In the genomic region with DNA sequence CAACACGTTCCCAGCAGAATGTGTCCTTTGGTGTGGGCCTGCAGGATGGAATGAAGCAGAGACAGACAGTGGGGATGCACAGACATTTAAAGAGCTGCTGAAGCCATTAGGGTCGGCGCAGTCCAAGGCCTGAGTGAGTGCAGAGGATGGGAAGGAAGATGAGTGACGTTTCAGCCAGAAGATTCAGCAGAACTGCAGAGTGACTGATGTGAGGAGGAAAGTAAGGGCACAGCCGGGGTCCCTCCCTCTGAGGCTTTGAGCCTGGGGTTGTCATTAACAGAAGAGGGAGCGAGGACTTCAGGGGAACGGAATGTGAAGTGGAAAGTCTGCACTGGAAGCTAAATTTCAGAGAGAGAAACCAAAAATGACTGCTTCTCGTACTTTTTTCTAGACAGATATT, we compare ENCODE assay signal across 12 cellular contexts.
A peak's percentile ranks its signal among the peaks of the same experiment; 100 is the strongest.
DNase-seq lines count a peak whose midpoint lies in the region; ATAC-seq and TF ChIP-seq lines count a peak whose summit lies in the region.
"Had no signal": no experiment of that assay in that cellular context is flagged by ENCODE, and none has a peak within 500 bp of the region (broad histone marks: within the 10 kb centered on the region; RNA-seq: fewer than 3 reads in every experiment).

No MANE protein-coding gene starts in this region.

- no peak overlapping the region for H3K9ac ChIP-seq in colonic mucosa (ENCODE audit: low read depth in 2 of 2, low read length in 2 of 2)
- peak overlapping the region in 1 of 2 donors; percentile 47 for H3K9ac ChIP-seq in stomach smooth muscle (ENCODE audit: low read length in 2 of 2)

- H3K9me3 Mint-ChIP-seq in activated CD8-positive, alpha-beta memory T cell treated with anti-CD3 and anti-CD28 coated beads, Interleukin-2, amount 10 ng/mL, durations not matched to agents 7 days and 5 days (ENCODE audit: low read depth): no peaks in the 10 kb centered on the region
- H3K9me3 Mint-ChIP-seq: T-helper 1 cell treated with Interleukin-12 subunit alpha and Interleukin-12 subunit beta and Interleukin-4 antibody, amounts not matched to agents 30 μg/mL and 1 μg/mL, for 36 hours had no signal

- CTCF ChIA-PET in activated CD8-positive, alpha-beta memory T cell treated with anti-CD3 and anti-CD28 coated beads, Interleukin-2, amount 10 ng/mL, durations not matched to agents 7 days and 5 days (lab: Charles Lee): no interaction called here

- H3K36me3 ChIP-seq in colonic mucosa (no peaks in the 10 kb centered on the region), left lung (no peaks in the 10 kb centered on the region), stomach smooth muscle (ENCODE audit: control insufficient read depth in 2 of 2, insufficient read depth in 2 of 2, low read length in 2 of 2) (peaks cover 0 to 7% of the 10 kb centered on the region in 2 donors)

- peak; percentile 59 for ATAC-seq in left lung
- ATAC-seq in activated CD8-positive, alpha-beta memory T cell treated with anti-CD3 and anti-CD28 coated beads, Interleukin-2, amount 10 ng/mL, durations not matched to agents 7 days and 5 days: no peak

- H3K9me3 ChIP-seq in colonic mucosa (no peaks in the 10 kb centered on the region), left lung (peaks cover 0 to 4% of the 10 kb centered on the region in 2 donors), stomach smooth muscle (ENCODE audit: control insufficient read depth in 2 of 2, low read length in 2 of 2) (no peaks in the 10 kb centered on the region)

- no peak overlapping the region for H3K27ac Mint-ChIP-seq in activated CD8-positive, alpha-beta memory T cell treated with anti-CD3 and anti-CD28 coated beads, Interleukin-2, amount 10 ng/mL, durations not matched to agents 7 days and 5 days
- H3K27ac Mint-ChIP-seq: activated naive CD8-positive, alpha-beta T cell treated with anti-CD3 and anti-CD28 coated beads, Interleukin-2, amount 10 ng/mL, durations not matched to agents 7 days and 5 days; T-helper 1 cell treated with Interleukin-12 subunit alpha and Interleukin-12 subunit beta and Interleukin-4 antibody, amounts not matched to agents 30 μg/mL and 1 μg/mL, for 36 hours had no signal

- H3K4me3 Mint-ChIP-seq in activated CD8-positive, alpha-beta memory T cell treated with anti-CD3 and anti-CD28 coated beads, Interleukin-2, amount 10 ng/mL, durations not matched to agents 7 days and 5 days: no peak overlapping the region
- H3K4me3 Mint-ChIP-seq: activated naive CD8-positive, alpha-beta T cell treated with anti-CD3 and anti-CD28 coated beads, Interleukin-2, amount 10 ng/mL, durations not matched to agents 7 days and 5 days; T-helper 1 cell treated with Interleukin-12 subunit alpha and Interleukin-12 subunit beta and Interleukin-4 antibody, amounts not matched to agents 30 μg/mL and 1 μg/mL, for 36 hours had no signal

- no peaks in the 10 kb centered on the region for H3K27me3 Mint-ChIP-seq in activated CD8-positive, alpha-beta memory T cell treated with anti-CD3 and anti-CD28 coated beads, Interleukin-2, amount 10 ng/mL, durations not matched to agents 7 days and 5 days
- H3K27me3 Mint-ChIP-seq: activated naive CD8-positive, alpha-beta T cell treated with anti-CD3 and anti-CD28 coated beads, Interleukin-2, amount 10 ng/mL, durations not matched to agents 7 days and 5 days had no signal

- H3K4me1 ChIP-seq in colonic mucosa (no peaks in the 10 kb centered on the region), left lung (peaks cover 13 to 15% of the 10 kb centered on the region in 2 donors), stomach smooth muscle (ENCODE audit: control insufficient read depth, insufficient read depth, low read length) (peaks cover 4% of the 10 kb centered on the region)

- no peaks in the 10 kb centered on the region for H3K36me3 Mint-ChIP-seq in activated CD8-positive, alpha-beta memory T cell treated with anti-CD3 and anti-CD28 coated beads, Interleukin-2, amount 10 ng/mL, durations not matched to agents 7 days and 5 days
- H3K36me3 Mint-ChIP-seq: activated naive CD8-positive, alpha-beta T cell treated with anti-CD3 and anti-CD28 coated beads, Interleukin-2, amount 10 ng/mL, durations not matched to agents 7 days and 5 days had no signal

- no peaks in the 10 kb centered on the region for H3K27me3 ChIP-seq in colonic mucosa
- H3K27me3 ChIP-seq in left lung: no peaks in the 10 kb centered on the region
- no peaks in the 10 kb centered on the region for H3K27me3 ChIP-seq in stomach smooth muscle (ENCODE audit: control insufficient read depth in 1 of 2, insufficient read depth in 2 of 2, low read length in 2 of 2)

- peak overlapping the region; percentile 28 for H3K27ac ChIP-seq in colonic mucosa
- H3K27ac ChIP-seq in left lung: peak overlapping the region; percentile 57 to 76
- peak overlapping the region; percentile 31 for H3K27ac ChIP-seq in stomach smooth muscle (ENCODE audit: low read length)

- peak; percentile 15 for DNase-seq in ELF-1 (ENCODE audit: low read depth, low spot score)
- no peak for DNase-seq in colonic mucosa
- DNase-seq in left lung: no peak
- no peak for DNase-seq in activated CD4-positive, alpha-beta T cell treated with anti-CD3 and anti-CD28 coated beads, Interleukin-2, amount 50 U/mL, for 4 hours
- DNase-seq in activated CD8-positive, alpha-beta memory T cell treated with anti-CD3 and anti-CD28 coated beads, Interleukin-2, amount 10 ng/mL, durations not matched to agents 7 days and 5 days: no peak
- no peak for DNase-seq in HCEC 1CT
- no peak for DNase-seq in stimulated activated CD4-positive, alpha-beta T cell treated with anti-CD3 and anti-CD28 coated beads, Interleukin-1b, Interleukin-23, amount 100 ng/mL, for 48 hours
- DNase-seq: activated naive CD8-positive, alpha-beta T cell treated with anti-CD3 and anti-CD28 coated beads, Interleukin-2, amount 10 ng/mL, durations not matched to agents 7 days and 5 days; effector CD4-positive, alpha-beta T cell; NCI-H1105 treated with DMSO at 0.1 percent for 48 hours had no signal

- H3K4me3 ChIP-seq in colonic mucosa (no peak overlapping the region), left lung (no peak overlapping the region), stomach smooth muscle (ENCODE audit: low read length in 2 of 2) (peak overlapping the region in 1 of 2 donors; percentile 35)

- TF ChIP-seq CTCF in colonic mucosa (IDR thresholded peaks at IDR 0.05) (no peak), left lung (IDR thresholded peaks at IDR 0.05) (no peak)

- intact Hi-C loops in colonic mucosa (cut with DNase I): no loop called here
- intact Hi-C loops in left lung (cut with DNase I): no loop called here

- H3K4me1 Mint-ChIP-seq in activated CD8-positive, alpha-beta memory T cell treated with anti-CD3 and anti-CD28 coated beads, Interleukin-2, amount 10 ng/mL, durations not matched to agents 7 days and 5 days: no peaks in the 10 kb centered on the region
- H3K4me1 Mint-ChIP-seq: activated naive CD8-positive, alpha-beta T cell treated with anti-CD3 and anti-CD28 coated beads, Interleukin-2, amount 10 ng/mL, durations not matched to agents 7 days and 5 days had no signal
